ENCODE assay signal across 12 cellular contexts in the genomic region with DNA sequence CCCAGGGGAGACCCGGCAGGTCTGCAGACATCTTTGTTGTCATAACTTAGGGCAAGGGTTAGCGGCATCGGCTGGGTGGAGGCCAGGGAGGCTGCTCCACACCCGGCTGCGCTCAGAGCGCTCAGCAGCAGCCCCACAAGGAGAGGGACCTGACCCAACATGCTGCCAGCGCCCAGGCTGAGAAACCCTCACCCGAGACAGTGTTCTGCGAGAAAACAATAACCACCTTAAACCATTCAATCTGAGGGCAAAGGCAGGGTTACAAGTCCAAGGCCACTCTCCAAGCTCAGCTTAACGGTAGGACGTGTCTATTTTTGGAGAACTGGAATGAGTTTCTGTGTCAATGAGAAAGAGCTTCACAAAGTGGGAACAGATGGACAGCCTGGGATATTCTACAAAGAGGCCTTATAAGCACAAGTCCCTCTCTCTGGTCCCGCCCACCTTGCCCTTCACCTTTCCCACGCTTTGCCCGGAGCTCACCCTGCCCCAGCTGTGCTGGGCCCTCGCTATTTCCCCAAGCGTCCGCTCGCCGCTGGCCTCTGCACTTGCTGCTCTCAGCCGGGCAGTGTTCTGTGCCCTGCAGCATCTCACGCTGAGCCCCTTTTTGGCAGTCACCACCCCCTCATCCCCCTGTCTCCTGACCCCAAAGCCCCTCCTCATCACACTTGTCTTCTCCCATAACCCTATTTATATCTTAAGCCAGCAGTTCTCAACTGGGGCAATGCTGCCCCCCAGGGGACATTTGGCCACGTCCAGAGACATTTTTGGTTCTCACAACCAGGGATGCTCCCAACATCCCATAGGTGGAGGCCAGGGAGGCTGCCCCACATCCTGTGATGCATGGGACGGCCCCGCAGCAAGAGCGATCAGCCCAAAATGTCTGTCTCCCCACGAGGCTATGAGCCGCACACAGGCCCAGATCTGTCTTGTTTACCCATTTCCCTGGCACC. TPM values are rescaled to one million over a fixed set of nuclear protein-coding genes. Genes with fewer than 3 reads are reported as not detected.
DNase-seq lines count a peak whose midpoint lies in the region; ATAC-seq and TF ChIP-seq lines count a peak whose summit lies in the region.
"Had no signal": no experiment of that assay in that cellular context is flagged by ENCODE, and none has a peak within 500 bp of the region (broad histone marks: within the 10 kb centered on the region; RNA-seq: fewer than 3 reads in every experiment).

No MANE protein-coding gene starts in this region.

- no peak overlapping the region for H3K4me3 Mint-ChIP-seq in GM23338

- in situ Hi-C loops in astrocyte of the spinal cord (cut with HindIII; ENCODE audit: low sequenced_read_pairs) = no loop called here

- H3K4me1 ChIP-seq in GM23338 (ENCODE audit: insufficient read depth) = peaks cover 7% of the 10 kb centered on the region
- H3K4me1 ChIP-seq: body of pancreas had no signal

- no peak overlapping the region for H3K4me2 ChIP-seq in GM23338

- H3K27me3 Mint-ChIP-seq in GM23338 (ENCODE audit: insufficient read depth, low read depth, poor library complexity) = peaks cover 12% of the 10 kb centered on the region

- H3K36me3 ChIP-seq in GM23338 (ENCODE audit: insufficient read depth) = peaks cover 4% of the 10 kb centered on the region

- H3K36me3 Mint-ChIP-seq in GM23338 (ENCODE audit: low read depth) = peaks cover 16% of the 10 kb centered on the region

- H3K27ac ChIP-seq in GM23338 (ENCODE audit: low read depth) = 0 out of 2 replicates have a peak overlapping the region, but pooled peaks have one; percentile 55
- H3K27ac ChIP-seq: body of pancreas, SK-N-MC had no signal

- peaks cover 4% of the 10 kb centered on the region; the same call in 1 of the 2 replicates for H4K20me1 ChIP-seq in GM23338 (replicated peaks; ENCODE audit: insufficient read depth)

- no peaks in the 10 kb centered on the region; the same call in 2 of the 3 replicates for H3K9me3 Mint-ChIP-seq in GM23338

- H3K4me1 Mint-ChIP-seq in GM23338 = peaks cover 15% of the 10 kb centered on the region

- TF ChIP-seq CTCF in GM23338 (conservative IDR thresholded peaks at IDR 0.05; ENCODE audit: low read depth in 2 of 2) (peak; percentile 69 to 70), astrocyte of the spinal cord (IDR thresholded peaks at IDR 0.05; ENCODE audit: low read depth, low read length) (peak; percentile 24)

- no peak overlapping the region for H2AFZ ChIP-seq in GM23338

- H3K27ac Mint-ChIP-seq in GM23338 = no peak overlapping the region

- H3K4me3 ChIP-seq in GM23338 = no peak overlapping the region
- no peak overlapping the region for H3K4me3 ChIP-seq in astrocyte of the spinal cord (ENCODE audit: low read depth, low read length)
- H3K4me3 ChIP-seq: body of pancreas, SK-N-MC, tibial nerve had no signal

- no peaks in the 10 kb centered on the region for H3K27me3 ChIP-seq in GM23338 (ENCODE audit: insufficient read depth)
- H3K27me3 ChIP-seq: body of pancreas, tibial nerve had no signal

- no peaks in the 10 kb centered on the region for H3K79me2 ChIP-seq in GM23338 (replicated peaks; ENCODE audit: insufficient read depth)

- peak; percentile 79 for DNase-seq in GM23338 (ENCODE audit: low spot score)
- DNase-seq in astrocyte of the spinal cord (ENCODE audit: low read depth, low spot score) = no peak
- peak; percentile 31 for DNase-seq in myocyte (ENCODE audit: low read depth)
- no peak for DNase-seq in cerebellum (ENCODE audit: low spot score)
- DNase-seq in activated CD4-positive, alpha-beta T cell treated with anti-CD3 and anti-CD28 coated beads, Interleukin-2, amount 50 U/mL, for 4 hours = no peak
- DNase-seq: COR-L47; stimulated activated CD4-positive, alpha-beta T cell treated with anti-CD3 and anti-CD28 coated beads, Interleukin-4, amount 100 ng/mL, for 24 hours had no signal

- H3F3A ChIP-seq in GM23338 (replicated peaks; ENCODE audit: low read depth) = peaks cover under 1% of the 10 kb centered on the region; the same call in 1 of the 2 replicates

- H3K9me2 ChIP-seq in GM23338 (ENCODE audit: insufficient read depth) = no peaks in the 10 kb centered on the region

- ATAC-seq in GM23338 (peak; percentile 49), HG03565 (IDR thresholded peaks at IDR 0.05; ENCODE audit: unreplicated experiment) (no peak)

TF ChIP-seq in GM23338, 12 proteins besides CTCF, POLR2A, EP300 and RAD21:
- TF ChIP-seq, protein P1, sequence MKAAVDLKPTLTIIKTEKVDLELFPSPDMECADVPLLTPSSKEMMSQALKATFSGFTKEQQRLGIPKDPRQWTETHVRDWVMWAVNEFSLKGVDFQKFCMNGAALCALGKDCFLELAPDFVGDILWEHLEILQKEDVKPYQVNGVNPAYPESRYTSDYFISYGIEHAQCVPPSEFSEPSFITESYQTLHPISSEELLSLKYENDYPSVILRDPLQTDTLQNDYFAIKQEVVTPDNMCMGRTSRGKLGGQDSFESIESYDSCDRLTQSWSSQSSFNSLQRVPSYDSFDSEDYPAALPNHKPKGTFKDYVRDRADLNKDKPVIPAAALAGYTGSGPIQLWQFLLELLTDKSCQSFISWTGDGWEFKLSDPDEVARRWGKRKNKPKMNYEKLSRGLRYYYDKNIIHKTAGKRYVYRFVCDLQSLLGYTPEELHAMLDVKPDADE (IDR thresholded peaks at IDR 0.05) = 0 out of 2 replicates have a peak, but pooled peaks have one; percentile 19
- no peak for TF ChIP-seq ZNF114 (CRISPR knock-in tag; IDR thresholded peaks at IDR 0.05)
- TF ChIP-seq, protein P2, sequence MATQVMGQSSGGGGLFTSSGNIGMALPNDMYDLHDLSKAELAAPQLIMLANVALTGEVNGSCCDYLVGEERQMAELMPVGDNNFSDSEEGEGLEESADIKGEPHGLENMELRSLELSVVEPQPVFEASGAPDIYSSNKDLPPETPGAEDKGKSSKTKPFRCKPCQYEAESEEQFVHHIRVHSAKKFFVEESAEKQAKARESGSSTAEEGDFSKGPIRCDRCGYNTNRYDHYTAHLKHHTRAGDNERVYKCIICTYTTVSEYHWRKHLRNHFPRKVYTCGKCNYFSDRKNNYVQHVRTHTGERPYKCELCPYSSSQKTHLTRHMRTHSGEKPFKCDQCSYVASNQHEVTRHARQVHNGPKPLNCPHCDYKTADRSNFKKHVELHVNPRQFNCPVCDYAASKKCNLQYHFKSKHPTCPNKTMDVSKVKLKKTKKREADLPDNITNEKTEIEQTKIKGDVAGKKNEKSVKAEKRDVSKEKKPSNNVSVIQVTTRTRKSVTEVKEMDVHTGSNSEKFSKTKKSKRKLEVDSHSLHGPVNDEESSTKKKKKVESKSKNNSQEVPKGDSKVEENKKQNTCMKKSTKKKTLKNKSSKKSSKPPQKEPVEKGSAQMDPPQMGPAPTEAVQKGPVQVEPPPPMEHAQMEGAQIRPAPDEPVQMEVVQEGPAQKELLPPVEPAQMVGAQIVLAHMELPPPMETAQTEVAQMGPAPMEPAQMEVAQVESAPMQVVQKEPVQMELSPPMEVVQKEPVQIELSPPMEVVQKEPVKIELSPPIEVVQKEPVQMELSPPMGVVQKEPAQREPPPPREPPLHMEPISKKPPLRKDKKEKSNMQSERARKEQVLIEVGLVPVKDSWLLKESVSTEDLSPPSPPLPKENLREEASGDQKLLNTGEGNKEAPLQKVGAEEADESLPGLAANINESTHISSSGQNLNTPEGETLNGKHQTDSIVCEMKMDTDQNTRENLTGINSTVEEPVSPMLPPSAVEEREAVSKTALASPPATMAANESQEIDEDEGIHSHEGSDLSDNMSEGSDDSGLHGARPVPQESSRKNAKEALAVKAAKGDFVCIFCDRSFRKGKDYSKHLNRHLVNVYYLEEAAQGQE (IDR thresholded peaks at IDR 0.05; ENCODE audit: unreplicated experiment) = no peak

RNA-seq across cellular contexts. Expression of a gene that starts 17.6 kb away (rescaled TPM):
- total RNA-seq in GM23338 (2014; rRNA removed; shearing (Covaris generic)) = 57.4 and 83.9 TPM in 2 replicates
- polyA plus RNA-seq in GM23338 (2016; fragmentation: Nextera tagmentation; extraction: Ambion mirVana) = 33.2 and 33.3 TPM in 2 replicates
- total RNA-seq in myocyte (43.5 and 46.8 TPM in 2 replicates), cerebellum (14.0 TPM)
- 60.8 TPM for polyA plus RNA-seq in myocyte (2012)

RNA-seq across cellular contexts. Expression of a gene that starts 24.2 kb away (rescaled TPM):
- 40.6 and 47.5 TPM in 2 replicates for total RNA-seq in GM23338 (2014; rRNA removed; shearing (Covaris generic))
- polyA plus RNA-seq in GM23338 (2016; fragmentation: Nextera tagmentation; extraction: Ambion mirVana) = 51.2 and 61.3 TPM in 2 replicates
- total RNA-seq in myocyte (0.78 and 1.4 TPM in 2 replicates), cerebellum (2.1 TPM)
- 2.2 TPM for polyA plus RNA-seq in myocyte (2012)

RNA-seq across cellular contexts. Expression of a gene that starts 36.9 kb away (rescaled TPM):
- total RNA-seq in GM23338 (2014; rRNA removed; shearing (Covaris generic)) = 32.3 and 36.5 TPM in 2 replicates
- polyA plus RNA-seq in GM23338 (2016; fragmentation: Nextera tagmentation; extraction: Ambion mirVana) = 23.0 and 28.0 TPM in 2 replicates
- total RNA-seq in myocyte (4.9 and 9.4 TPM in 2 replicates), cerebellum (21.4 TPM)
- 9.3 TPM for polyA plus RNA-seq in myocyte (2012)

RNA-seq across cellular contexts. Expression of a gene that starts 49.2 kb away (rescaled TPM):
- total RNA-seq in GM23338 (2014; rRNA removed; shearing (Covaris generic)) = 51.4 and 59.3 TPM in 2 replicates
- 139 and 150 TPM in 2 replicates for polyA plus RNA-seq in GM23338 (2016; fragmentation: Nextera tagmentation; extraction: Ambion mirVana)
- total RNA-seq in myocyte (4,534 and 4,610 TPM in 2 replicates), cerebellum (1.00 TPM)
- polyA plus RNA-seq in myocyte (2012) = 2,366 TPM
- total RNA-seq: activated CD8-positive, alpha-beta memory T cell treated with anti-CD3 and anti-CD28 coated beads for 36 hours; body of pancreas had no signal

RNA-seq across cellular contexts. Expression of a gene that starts 57.7 kb away (rescaled TPM):
- 21.5 and 27.9 TPM in 2 replicates for total RNA-seq in GM23338 (2014; rRNA removed; shearing (Covaris generic))
- 150 and 153 TPM in 2 replicates for polyA plus RNA-seq in GM23338 (2016; fragmentation: Nextera tagmentation; extraction: Ambion mirVana)
- total RNA-seq in myocyte (1.5 and 1.7 TPM in 2 replicates), cerebellum (0.36 TPM)
- 0.88 TPM for polyA plus RNA-seq in myocyte (2012)
- total RNA-seq: activated CD8-positive, alpha-beta memory T cell treated with anti-CD3 and anti-CD28 coated beads for 36 hours; body of pancreas; tibial nerve had no signal

Comparison
In these comparisons a context has a peak if more than half of its experiments do, and no peak if none do; other contexts are left out.
1. DNase-seq: peak in GM23338 (single experiment) and myocyte (single experiment); none in astrocyte of the spinal cord (single experiment), cerebellum (single experiment) and activated CD4-positive, alpha-beta T cell treated with anti-CD3 and anti-CD28 coated beads, Interleukin-2, amount 50 U/mL, for 4 hours (0 of 2).
2. RNA of a gene that starts 24.2 kb away (total RNA-seq): 40.6 to 47.5 TPM in GM23338; 2.1 TPM in cerebellum (single experiment) and 0.78 to 1.4 TPM in myocyte; every median in the first group is over 10 times any median in the second.